ENCODE assay signal across 10 cellular contexts in genomic region chr17:1182831-1183578, GRCh38. TPM values are rescaled to one million over a fixed set of nuclear protein-coding genes. Genes with fewer than 3 reads are reported as not detected.
DNase-seq lines count a peak whose midpoint lies in the region; ATAC-seq and TF ChIP-seq lines count a peak whose summit lies in the region.
"Had no signal": no experiment of that assay in that cellular context is flagged by ENCODE, and none has a peak within 500 bp of the region (broad histone marks: within the 10 kb centered on the region; RNA-seq: fewer than 3 reads in every experiment).

No MANE protein-coding gene starts in this region.

- H3K4me3 Mint-ChIP-seq in activated CD8-positive, alpha-beta T cell treated with anti-CD3 and anti-CD28 coated beads, Interleukin-2, amount 10 ng/mL, durations not matched to agents 7 days and 5 days, result no peak overlapping the region
- H3K4me3 Mint-ChIP-seq: endodermal cell had no signal

- no peaks in the 10 kb centered on the region for H3K9me3 Mint-ChIP-seq in activated CD8-positive, alpha-beta T cell treated with anti-CD3 and anti-CD28 coated beads, Interleukin-2, amount 10 ng/mL, durations not matched to agents 7 days and 5 days (ENCODE audit: insufficient read depth)
- H3K9me3 Mint-ChIP-seq: activated naive CD4-positive, alpha-beta T cell treated with anti-CD3 and anti-CD28 coated beads, Interleukin-2, amount 50 U/mL, for 24 hours; endodermal cell had no signal

- H3K27me3 Mint-ChIP-seq in activated CD8-positive, alpha-beta T cell treated with anti-CD3 and anti-CD28 coated beads, Interleukin-2, amount 10 ng/mL, durations not matched to agents 7 days and 5 days (ENCODE audit: low read depth), result peaks cover 13% of the 10 kb centered on the region
- H3K27me3 Mint-ChIP-seq: activated naive CD4-positive, alpha-beta T cell treated with anti-CD3 and anti-CD28 coated beads, Interleukin-2, amount 50 U/mL, for 24 hours had no signal

- H3K36me3 Mint-ChIP-seq in activated CD8-positive, alpha-beta T cell treated with anti-CD3 and anti-CD28 coated beads, Interleukin-2, amount 10 ng/mL, durations not matched to agents 7 days and 5 days (ENCODE audit: low read depth), result no peaks in the 10 kb centered on the region
- H3K36me3 Mint-ChIP-seq: activated naive CD4-positive, alpha-beta T cell treated with anti-CD3 and anti-CD28 coated beads, Interleukin-2, amount 50 U/mL, for 24 hours had no signal

- peaks cover 32% of the 10 kb centered on the region for H3K4me1 Mint-ChIP-seq in activated CD8-positive, alpha-beta T cell treated with anti-CD3 and anti-CD28 coated beads, Interleukin-2, amount 10 ng/mL, durations not matched to agents 7 days and 5 days (ENCODE audit: low read depth)
- H3K4me1 Mint-ChIP-seq: activated naive CD4-positive, alpha-beta T cell treated with anti-CD3 and anti-CD28 coated beads, Interleukin-2, amount 50 U/mL, for 24 hours; endodermal cell had no signal

- peak overlapping the region; percentile 61 for H3K27ac Mint-ChIP-seq in activated CD8-positive, alpha-beta T cell treated with anti-CD3 and anti-CD28 coated beads, Interleukin-2, amount 10 ng/mL, durations not matched to agents 7 days and 5 days
- H3K27ac Mint-ChIP-seq: activated naive CD4-positive, alpha-beta T cell treated with anti-CD3 and anti-CD28 coated beads, Interleukin-2, amount 50 U/mL, for 24 hours; endodermal cell had no signal

- TF ChIP-seq CTCF in retinal pigment epithelial cell (conservative IDR thresholded peaks at IDR 0.05; ENCODE audit: low read depth, low read length), result no peak

- ATAC-seq in GM18907 (IDR thresholded peaks at IDR 0.05; ENCODE audit: unreplicated experiment) (peak; percentile 3), HG02884 (IDR thresholded peaks at IDR 0.05; ENCODE audit: unreplicated experiment) (peak; percentile 8), GM19328 (IDR thresholded peaks at IDR 0.05; ENCODE audit: unreplicated experiment) (no peak), GM18861 (IDR thresholded peaks at IDR 0.05; ENCODE audit: unreplicated experiment) (no peak)
- ATAC-seq in activated CD8-positive, alpha-beta T cell treated with anti-CD3 and anti-CD28 coated beads, Interleukin-2, amount 10 ng/mL, durations not matched to agents 7 days and 5 days, result no peak

- CTCF ChIA-PET in activated CD8-positive, alpha-beta T cell treated with anti-CD3 and anti-CD28 coated beads, Interleukin-2, amount 10 ng/mL, durations not matched to agents 7 days and 5 days (lab: Charles Lee), result interaction anchor here (4.8 kb wide), 1 partner anchor 60 kb away, joined by 31 read pairs; no protein-coding TSS in a partner anchor

- DNase-seq in activated CD8-positive, alpha-beta T cell treated with anti-CD3 and anti-CD28 coated beads, Interleukin-2, amount 10 ng/mL, durations not matched to agents 7 days and 5 days, result no peak
- peak; percentile 93 for DNase-seq in retinal pigment epithelial cell (ENCODE audit: low read depth)
- DNase-seq in activated CD4-positive, alpha-beta T cell treated with anti-CD3 and anti-CD28 coated beads, Interleukin-2, amount 50 U/mL, for 48 hours, result no peak
- DNase-seq: EL, endodermal cell had no signal

- H3K4me3 ChIP-seq in retinal pigment epithelial cell (ENCODE audit: low read length), result peak overlapping the region; percentile 1

- POLR2A ChIA-PET in activated CD8-positive, alpha-beta T cell treated with anti-CD3 and anti-CD28 coated beads, Interleukin-2, amount 10 ng/mL, durations not matched to agents 7 days and 5 days (lab: Charles Lee), result interaction anchor here (0.5 kb wide), 1 partner anchor 23 kb away, joined by 3 read pairs; no protein-coding TSS in a partner anchor

RNA-seq across cellular contexts. Expression of gene ABR, which starts 3.2 kb away (rescaled TPM):
- 100 to 1,000 TPM; 143 to 156 TPM for total RNA-seq in activated CD8-positive, alpha-beta T cell treated with anti-CD3 and anti-CD28 coated beads, Interleukin-2, amount 10 ng/mL, durations not matched to agents 7 days and 5 days

Comparison
In these comparisons a context has a peak if more than half of its experiments do, and no peak if none do; other contexts are left out.
1. ATAC-seq: peak in GM18907 (single experiment) and HG02884 (single experiment); none in activated CD8-positive, alpha-beta T cell treated with anti-CD3 and anti-CD28 coated beads, Interleukin-2, amount 10 ng/mL, durations not matched to agents 7 days and 5 days (single experiment), GM19328 (single experiment) and GM18861 (single experiment).